8 cellular contexts compared by ENCODE assay signal in genomic region chr1:7962011-7962335, GRCh38. TPM values are rescaled to one million over a fixed set of nuclear protein-coding genes. Genes with fewer than 3 reads are reported as not detected.
A peak's percentile ranks its signal among the peaks of the same experiment; 100 is the strongest.
DNase-seq lines count a peak whose midpoint lies in the region; ATAC-seq, FAIRE-seq and TF ChIP-seq lines count a peak whose summit lies in the region.

No MANE protein-coding gene starts in this region.

- no peaks in the 10 kb centered on the region for H3K9me3 ChIP-seq in CD8-positive, alpha-beta T cell (ENCODE audit: low read length)

- no peak for FAIRE-seq in frontal cortex (lab: Jason Lieb, UNC)

- peaks cover 16% of the 10 kb centered on the region for H3K36me3 ChIP-seq in CD8-positive, alpha-beta T cell (ENCODE audit: insufficient read depth, low read length)

- CTCF ChIA-PET in CD8-positive, alpha-beta T cell (lab: Charles Lee), result no interaction called here

- intact Hi-C loops in CD8-positive, alpha-beta T cell (cut with DNase I, micrococcal nuclease), result loop anchor here (5.0 to 10.0 kb wide), 6 partner anchors 47 to 1273 kb away; partner anchors contain the start of genes H6PD (in 1 of the 2), PER3 (in 1 of the 2) and RERE (in 1 of the 2)
- intact Hi-C loops in dendritic cell treated with granulocyte-macrophage colony-stimulating factor and Interleukin-4, amounts not matched to agents 40 ng/mL and 50 ng/mL, for 4 days (cut with micrococcal nuclease), result loop anchor here (5.0 kb wide), 1 partner anchor 180 kb away; the partner anchor contains the start of gene PER3

- H3K4me3 ChIP-seq in CD8-positive, alpha-beta T cell (ENCODE audit: low read depth, low read length), result peak overlapping the region; percentile 60

- ATAC-seq in CD8-positive, alpha-beta T cell, result peak; percentile 15
- ATAC-seq in GM21528 (IDR thresholded peaks at IDR 0.05; ENCODE audit: low FRiP score, unreplicated experiment), result peak; percentile 6
- peak; percentile 32 to 73 for ATAC-seq in natural killer cell treated with Interleukin-12 subunit alpha and Interleukin-12 subunit beta and Interleukin-15 and Interleukin-18, amount 100 ng/mL, for 72 hours

- peak overlapping the region; percentile 76 for H3K27ac ChIP-seq in CD8-positive, alpha-beta T cell (ENCODE audit: low read depth, low read length)

- H3K27me3 ChIP-seq in CD8-positive, alpha-beta T cell (ENCODE audit: insufficient read depth, low read length), result no peaks in the 10 kb centered on the region

- peak overlapping the region; percentile 100 for H3K27ac Mint-ChIP-seq in CD8-positive, alpha-beta T cell
- H3K27ac Mint-ChIP-seq in dendritic cell treated with granulocyte-macrophage colony-stimulating factor and Interleukin-4, amounts not matched to agents 40 ng/mL and 50 ng/mL, for 4 days, result peak overlapping the region; percentile 97
- peak overlapping the region; percentile 94 to 96 for H3K27ac Mint-ChIP-seq in natural killer cell treated with Interleukin-12 subunit alpha and Interleukin-12 subunit beta and Interleukin-15 and Interleukin-18, amount 100 ng/mL, for 72 hours

- POLR2A ChIA-PET in CD8-positive, alpha-beta T cell (lab: Charles Lee), result interaction anchor here (1.0 kb wide), 4 partner anchors 8 to 31 kb away, joined by 3 to 6 read pairs (median 3); no protein-coding TSS in a partner anchor

- peak overlapping the region; percentile 99 for H3K4me3 Mint-ChIP-seq in CD8-positive, alpha-beta T cell
- peak overlapping the region; percentile 96 for H3K4me3 Mint-ChIP-seq in dendritic cell treated with granulocyte-macrophage colony-stimulating factor and Interleukin-4, amounts not matched to agents 40 ng/mL and 50 ng/mL, for 4 days
- peak overlapping the region; percentile 99 for H3K4me3 Mint-ChIP-seq in natural killer cell treated with Interleukin-12 subunit alpha and Interleukin-12 subunit beta and Interleukin-15 and Interleukin-18, amount 100 ng/mL, for 72 hours

- no peak for TF ChIP-seq CTCF in CD8-positive, alpha-beta T cell (IDR thresholded peaks at IDR 0.05)

- H3K4me1 ChIP-seq in CD8-positive, alpha-beta T cell (ENCODE audit: insufficient read depth, low read length), result peaks cover 50% of the 10 kb centered on the region

- no peaks in the 10 kb centered on the region for H3K27me3 Mint-ChIP-seq in CD8-positive, alpha-beta T cell (ENCODE audit: low read depth)
- no peaks in the 10 kb centered on the region for H3K27me3 Mint-ChIP-seq in dendritic cell treated with granulocyte-macrophage colony-stimulating factor and Interleukin-4, amounts not matched to agents 40 ng/mL and 50 ng/mL, for 4 days
- no peaks in the 10 kb centered on the region for H3K27me3 Mint-ChIP-seq in natural killer cell treated with Interleukin-12 subunit alpha and Interleukin-12 subunit beta and Interleukin-15 and Interleukin-18, amount 100 ng/mL, for 72 hours

- peaks cover 51% of the 10 kb centered on the region for H3K36me3 Mint-ChIP-seq in CD8-positive, alpha-beta T cell
- peaks cover 59% of the 10 kb centered on the region for H3K36me3 Mint-ChIP-seq in dendritic cell treated with granulocyte-macrophage colony-stimulating factor and Interleukin-4, amounts not matched to agents 40 ng/mL and 50 ng/mL, for 4 days (ENCODE audit: low read depth)
- peaks cover 32% of the 10 kb centered on the region for H3K36me3 Mint-ChIP-seq in natural killer cell treated with Interleukin-12 subunit alpha and Interleukin-12 subunit beta and Interleukin-15 and Interleukin-18, amount 100 ng/mL, for 72 hours

- DNase-seq in CD8-positive, alpha-beta T cell, result peak in 1 of 7 experiments; percentile 57
- DNase-seq in MV-4-11 (lab: John Stamatoyannopoulos, UW) (peak; percentile 32), DMS114 treated with DMSO at 0.1 percent for 48 hours (lab: John Stamatoyannopoulos, UW; ENCODE audit: unreplicated experiment) (no peak), frontal cortex (ENCODE audit: low spot score in 2 of 2) (no peak)
- DNase-seq in natural killer cell treated with Interleukin-12 subunit alpha and Interleukin-12 subunit beta and Interleukin-15 and Interleukin-18, amount 100 ng/mL, for 72 hours (ENCODE audit: low spot score), result no peak
- no peak for DNase-seq in stimulated activated CD4-positive, alpha-beta T cell treated with anti-CD3 and anti-CD28 coated beads, Interleukin-12 subunit alpha, Interleukin-12 subunit beta, amount 100 ng/mL, for 4 hours

- H3K9me3 Mint-ChIP-seq in CD8-positive, alpha-beta T cell, result no peaks in the 10 kb centered on the region
- H3K9me3 Mint-ChIP-seq in dendritic cell treated with granulocyte-macrophage colony-stimulating factor and Interleukin-4, amounts not matched to agents 40 ng/mL and 50 ng/mL, for 4 days, result no peaks in the 10 kb centered on the region
- no peaks in the 10 kb centered on the region for H3K9me3 Mint-ChIP-seq in natural killer cell treated with Interleukin-12 subunit alpha and Interleukin-12 subunit beta and Interleukin-15 and Interleukin-18, amount 100 ng/mL, for 72 hours

- peaks cover 64% of the 10 kb centered on the region for H3K4me1 Mint-ChIP-seq in CD8-positive, alpha-beta T cell (ENCODE audit: low read depth)
- peaks cover 32% of the 10 kb centered on the region for H3K4me1 Mint-ChIP-seq in dendritic cell treated with granulocyte-macrophage colony-stimulating factor and Interleukin-4, amounts not matched to agents 40 ng/mL and 50 ng/mL, for 4 days (ENCODE audit: low read depth)
- H3K4me1 Mint-ChIP-seq in natural killer cell treated with Interleukin-12 subunit alpha and Interleukin-12 subunit beta and Interleukin-15 and Interleukin-18, amount 100 ng/mL, for 72 hours (ENCODE audit: low read depth in 2 of 2), result peaks cover 37 to 41% of the 10 kb centered on the region in 2 donors

RNA-seq across cellular contexts. Expression of gene PARK7, which starts 0.5 kb away (rescaled TPM):
- total RNA-seq in CD8-positive, alpha-beta T cell, result 10 to 100 TPM; 67.9 to 70.0 TPM
- total RNA-seq in natural killer cell treated with Interleukin-12 subunit alpha and Interleukin-12 subunit beta and Interleukin-15 and Interleukin-18, amount 100 ng/mL, for 72 hours, result 100 to 1,000 TPM; 417 to 446 TPM
- 160 TPM for total RNA-seq in frontal cortex

RNA-seq across cellular contexts. Expression of gene TNFRSF9, which starts 21.3 kb away (rescaled TPM):
- total RNA-seq in CD8-positive, alpha-beta T cell, result 1 to 10 TPM; 3.8 to 3.9 TPM
- 100 to 1,000 TPM; 126 to 462 TPM for total RNA-seq in natural killer cell treated with Interleukin-12 subunit alpha and Interleukin-12 subunit beta and Interleukin-15 and Interleukin-18, amount 100 ng/mL, for 72 hours
- total RNA-seq in frontal cortex, result not detected

Comparison
In these comparisons a context has a peak if more than half of its experiments do, and no peak if none do; other contexts are left out.
1. RNA of gene TNFRSF9, which starts 21.3 kb away (total RNA-seq): 126 to 462 TPM in natural killer cell treated with Interleukin-12 subunit alpha and Interleukin-12 subunit beta and Interleukin-15 and Interleukin-18, amount 100 ng/mL, for 72 hours; 3.8 to 3.9 TPM in CD8-positive, alpha-beta T cell and not detected in frontal cortex (single experiment); every median in the first group is over 10 times any median in the second.
2. Peak in every context shown above with its lines, with median percentiles within 50 percentile points of each other: ATAC-seq, H3K27ac Mint-ChIP-seq and H3K4me3 Mint-ChIP-seq.